In genomic region chr19:1247747-1248453, GRCh38 we compare ENCODE assay signal across 1 cellular context.
TF ChIP-seq lines count a peak whose summit lies in the region.

No MANE protein-coding gene starts in this region.

TF ChIP-seq in GM12878, 131 proteins besides CTCF, POLR2A, EP300 and RAD21 (continues in another document):
- 0 out of 4 replicates have a peak, but pooled peaks of 1 of the 2 experiments have one; percentile 14 for TF ChIP-seq ETV6 (conservative IDR thresholded peaks at IDR 0.05 in 1 of 2, IDR thresholded peaks at IDR 0.05 in 1 of 2; ENCODE audit: borderline replicate concordance in 1 of 2, low read depth in 1 of 2)
- no peak for TF ChIP-seq EZH2 (IDR thresholded peaks at IDR 0.05; ENCODE audit: borderline replicate concordance, control insufficient read depth, low read depth, low read length)
- TF ChIP-seq LARP7 (IDR thresholded peaks at IDR 0.05): no peak; the same call in 1 of the 2 replicates
- peak; percentile 58; the same call in 1 of the 2 replicates for TF ChIP-seq IKZF1 (conservative IDR thresholded peaks at IDR 0.05)
- no peak for TF ChIP-seq BMI1 (IDR thresholded peaks at IDR 0.05; ENCODE audit: borderline replicate concordance)
- no peak for TF ChIP-seq NKRF (conservative IDR thresholded peaks at IDR 0.05)
- no peak for TF ChIP-seq SREBF1 (IDR thresholded peaks at IDR 0.05; ENCODE audit: low read length)
- peak; percentile 82; the same call in 1 of the 2 replicates for TF ChIP-seq GATAD2B (conservative IDR thresholded peaks at IDR 0.05; ENCODE audit: low read depth)
- peak; percentile 17; the same call in 1 of the 2 replicates for TF ChIP-seq BACH1 (IDR thresholded peaks at IDR 0.05; ENCODE audit: borderline replicate concordance)
- TF ChIP-seq FOS (IDR thresholded peaks at IDR 0.05; ENCODE audit: borderline replicate concordance, extremely low read depth, insufficient read length): no peak
- peak; percentile 61; the same call in 1 of the 2 replicates for TF ChIP-seq SMARCA5 (IDR thresholded peaks at IDR 0.05)
- no peak for TF ChIP-seq POLR2AphosphoS5 (IDR thresholded peaks at IDR 0.05; ENCODE audit: low read length)
- TF ChIP-seq BCL11A (IDR thresholded peaks at IDR 0.05; ENCODE audit: low read depth, low read length): no peak
- TF ChIP-seq CBFB (IDR thresholded peaks at IDR 0.05; ENCODE audit: low read depth): no peak
- TF ChIP-seq KLF5 (IDR thresholded peaks at IDR 0.05; ENCODE audit: partially characterized antibody): no peak
- TF ChIP-seq ESRRA (IDR thresholded peaks at IDR 0.05; ENCODE audit: low read length): no peak
- TF ChIP-seq YBX1 (IDR thresholded peaks at IDR 0.05): no peak
- no peak for TF ChIP-seq NBN (IDR thresholded peaks at IDR 0.05)
- no peak for TF ChIP-seq CHD4 (IDR thresholded peaks at IDR 0.05)
- no peak for TF ChIP-seq HSF1 (IDR thresholded peaks at IDR 0.05; ENCODE audit: low read depth, low read length)
- TF ChIP-seq IRF3 (IDR thresholded peaks at IDR 0.05): no peak
- TF ChIP-seq MYB (IDR thresholded peaks at IDR 0.05; ENCODE audit: borderline replicate concordance, low read depth, low read length): no peak
- TF ChIP-seq BHLHE40 (IDR thresholded peaks at IDR 0.05; ENCODE audit: borderline replicate concordance in 1 of 2, low read depth in 2 of 2, low read length in 1 of 2): peak; percentile 43 to 60; a peak in 3 of 4 replicates
- TF ChIP-seq CEBPB (IDR thresholded peaks at IDR 0.05; ENCODE audit: borderline replicate concordance in 1 of 2, low read depth in 2 of 2, low read length in 2 of 2): no peak
- no peak for TF ChIP-seq ZBTB11 (CRISPR knock-in tag; IDR thresholded peaks at IDR 0.05)
- no peak for TF ChIP-seq SIX5 (IDR thresholded peaks at IDR 0.05; ENCODE audit: low read depth, low read length, severe bottlenecking)
- TF ChIP-seq NRF1 (conservative IDR thresholded peaks at IDR 0.05; ENCODE audit: low read depth, low read length): no peak
- TF ChIP-seq IRF5 (IDR thresholded peaks at IDR 0.05; ENCODE audit: borderline replicate concordance): no peak
- no peak for TF ChIP-seq HDAC2 (IDR thresholded peaks at IDR 0.05)
- TF ChIP-seq EGR1 (IDR thresholded peaks at IDR 0.05; ENCODE audit: borderline replicate concordance in 1 of 2, low read depth in 2 of 2, low read length in 2 of 2): 0 out of 3 replicates have a peak, but pooled peaks of 1 of the 2 experiments have one; percentile 11
- TF ChIP-seq SMAD1 (IDR thresholded peaks at IDR 0.05; ENCODE audit: low read depth, partially characterized antibody): no peak
- TF ChIP-seq STAT3 (IDR thresholded peaks at IDR 0.05; ENCODE audit: low read depth, low read length): no peak
- TF ChIP-seq RELA (IDR thresholded peaks at IDR 0.05; ENCODE audit: borderline replicate concordance, partially characterized antibody): no peak
- TF ChIP-seq ZNF207 (IDR thresholded peaks at IDR 0.05; ENCODE audit: borderline replicate concordance): no peak
- no peak for TF ChIP-seq E4F1 (IDR thresholded peaks at IDR 0.05; ENCODE audit: borderline replicate concordance, partially characterized antibody)
- no peak for TF ChIP-seq MTA3 (IDR thresholded peaks at IDR 0.05; ENCODE audit: borderline replicate concordance, low read length)
- no peak for TF ChIP-seq E2F8 (IDR thresholded peaks at IDR 0.05; ENCODE audit: low read depth, partially characterized antibody)
- no peak for TF ChIP-seq RUNX3 (IDR thresholded peaks at IDR 0.05; ENCODE audit: low read length)
- no peak for TF ChIP-seq JUND (IDR thresholded peaks at IDR 0.05; ENCODE audit: low read depth, low read length)
- TF ChIP-seq WRNIP1 (IDR thresholded peaks at IDR 0.05; ENCODE audit: borderline replicate concordance, low read depth, low read length): no peak
- no peak for TF ChIP-seq POLR2AphosphoS2 (IDR thresholded peaks at IDR 0.05; ENCODE audit: low read depth, low read length)
- no peak for TF ChIP-seq USF1 (IDR thresholded peaks at IDR 0.05; ENCODE audit: borderline replicate concordance, extremely low read length, insufficient read depth, low read depth, low read length)
- TF ChIP-seq NR2F1 (conservative IDR thresholded peaks at IDR 0.05): peak; percentile 38; the same call in 1 of the 2 replicates
- no peak for TF ChIP-seq ATF2 (IDR thresholded peaks at IDR 0.05; ENCODE audit: low read length)
- TF ChIP-seq RELB (IDR thresholded peaks at IDR 0.05; ENCODE audit: low read depth): no peak
